2 cellular contexts compared by ENCODE assay signal in the genomic region with DNA sequence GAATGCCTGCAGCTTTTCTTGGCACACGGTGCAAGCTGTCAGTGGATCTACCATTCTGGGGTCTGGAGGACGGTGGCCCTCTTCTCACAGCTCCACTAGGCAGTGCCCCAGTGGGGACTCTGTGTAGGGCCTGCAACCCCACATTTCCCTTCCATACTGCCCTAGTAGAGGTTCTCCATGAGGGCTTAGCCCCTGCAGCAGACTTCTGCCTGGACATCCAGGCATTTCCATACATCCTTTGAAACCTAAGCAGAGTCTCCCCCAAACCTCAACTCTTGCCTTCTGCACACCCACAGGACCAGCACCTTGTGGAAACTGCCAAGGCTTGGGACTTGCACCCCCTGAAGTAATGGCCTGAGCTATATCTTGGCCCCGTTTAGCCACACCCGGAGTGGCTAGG.
A peak's percentile ranks its signal among the peaks of the same experiment; 100 is the strongest.
TF ChIP-seq lines count a peak whose summit lies in the region.

No MANE protein-coding gene starts in this region.

TF ChIP-seq in HEK293, 187 proteins besides CTCF, POLR2A, EP300 and RAD21:
- TF ChIP-seq SETDB1 (IDR thresholded peaks at IDR 0.05; ENCODE audit: insufficient read length, low read length) = peak; percentile 50

TF ChIP-seq in K562, 482 proteins besides CTCF, POLR2A, EP300 and RAD21:
- peak in 1 of 2 experiments; percentile 38; a peak in 1 of 3 replicates for TF ChIP-seq CBX3 (IDR thresholded peaks at IDR 0.05; ENCODE audit: borderline replicate concordance in 1 of 2, low read length in 2 of 2)
- 0 out of 2 replicates have a peak, but pooled peaks have one; percentile 59 for TF ChIP-seq CBX5 (IDR thresholded peaks at IDR 0.05; ENCODE audit: borderline replicate concordance, low read depth)
- TF ChIP-seq ZFP36 (IDR thresholded peaks at IDR 0.05; ENCODE audit: low read depth, low read length, partially characterized antibody) = peak; percentile 31
